Comparison of ENCODE assay signal across 8 cellular contexts in genomic region chr1:84433253-84434080, GRCh38. TPM values are rescaled to one million over a fixed set of nuclear protein-coding genes. Genes with fewer than 3 reads are reported as not detected.
DNase-seq lines count a peak whose midpoint lies in the region; ATAC-seq, FAIRE-seq and TF ChIP-seq lines count a peak whose summit lies in the region.

No MANE protein-coding gene starts in this region.

- RAD21 ChIA-PET in GM12878 (lab: Charles Lee; ENCODE audit: unreplicated experiment) = interaction anchor here (0.6 to 3.7 kb wide), 11 partner anchors 9 to 501 kb away, joined by 3 to 24 read pairs (median 3); partner anchors contain the start of gene PRKACB

- no peaks in the 10 kb centered on the region for H3K27me3 ChIP-seq in GM23338 (ENCODE audit: insufficient read depth)
- H3K27me3 ChIP-seq in GM12878 (replicated peaks in 1 of 2; ENCODE audit: control insufficient read depth in 2 of 2, insufficient read depth in 2 of 2, low read length in 1 of 2) = no peaks in the 10 kb centered on the region
- no peaks in the 10 kb centered on the region for H3K27me3 ChIP-seq in sigmoid colon

- H3K27ac ChIP-seq in GM23338 (ENCODE audit: low read depth) (no peak overlapping the region), GM12878 (ENCODE audit: control insufficient read depth, insufficient read depth) (no peak overlapping the region), sigmoid colon (no peak overlapping the region)

- TF ChIP-seq RAD21 in GM12878 (IDR thresholded peaks at IDR 0.05; ENCODE audit: insufficient read depth, low read depth, low read length) = peak; percentile 94

- H3K27me3 Mint-ChIP-seq in GM23338 (ENCODE audit: insufficient read depth, low read depth, poor library complexity) = no peaks in the 10 kb centered on the region

- H3F3A ChIP-seq in GM23338 (replicated peaks; ENCODE audit: low read depth) = no peaks in the 10 kb centered on the region

- no peak for FAIRE-seq in GM12878 (lab: Jason Lieb, UNC)

- DNase-seq in DMS79 treated with DMSO at 0.1 percent for 48 hours (lab: John Stamatoyannopoulos, UW) (peak; percentile 65), GM23338 (ENCODE audit: low spot score) (peak; percentile 81), NCI-H1105 (lab: John Stamatoyannopoulos, UW) (peak; percentile 67), SKM-1 treated with dmso at 0.1 percent for 144 hours (lab: John Stamatoyannopoulos, UW; ENCODE audit: unreplicated experiment) (peak; percentile 73), GM12878 (ENCODE audit: low read depth, low spot score) (peak; percentile 21), hypothalamus (lab: John Stamatoyannopoulos, UW) (peak in 31 of 51 donors; percentile 2 to 88 (median 24)), sigmoid colon (no peak)

- H3K4me3 Mint-ChIP-seq in GM23338 = no peak overlapping the region

- H3K79me2 ChIP-seq in GM23338 (replicated peaks; ENCODE audit: insufficient read depth) (no peaks in the 10 kb centered on the region), GM12878 (ENCODE audit: control insufficient read depth, insufficient read depth, low read length) (no peaks in the 10 kb centered on the region)

- no peaks in the 10 kb centered on the region for H3K9me3 ChIP-seq in GM12878 (replicated peaks; ENCODE audit: control insufficient read depth, insufficient read depth, low read length)
- peaks cover 0 to 4% (median 0%) of the 10 kb centered on the region in 4 donors for H3K9me3 ChIP-seq in sigmoid colon

- no peak overlapping the region for H2AFZ ChIP-seq in GM23338
- H2AFZ ChIP-seq in GM12878 (ENCODE audit: control insufficient read depth, low read depth, low read length) = peak overlapping the region; percentile 35; the same call in 1 of the 2 replicates

- H3K9me2 ChIP-seq in GM23338 (ENCODE audit: insufficient read depth) = no peaks in the 10 kb centered on the region

- H3K9ac ChIP-seq in GM12878 (ENCODE audit: control insufficient read depth, insufficient read depth, low read length) = no peak overlapping the region

- POLR2A ChIA-PET in GM12878 (lab: Charles Lee) = interaction anchor here (0.6 kb wide), 1 partner anchor 45 kb away, joined by 4 read pairs; no protein-coding TSS in a partner anchor

- H3K4me2 ChIP-seq in GM23338 (no peak overlapping the region), GM12878 (ENCODE audit: control insufficient read depth, insufficient read depth) (no peak overlapping the region)

- in situ Hi-C loops in GM12878 (cut with MboI) = loop anchor here (5.0 to 10.0 kb wide), 2 partner anchors 281 to 509 kb away; no protein-coding TSS in a partner anchor

- TF ChIP-seq EP300 in GM12878 (IDR thresholded peaks at IDR 0.05; ENCODE audit: borderline replicate concordance in 1 of 2, control insufficient read depth in 1 of 2, low read depth in 2 of 2, low read length in 2 of 2) (peak in 1 of 2 experiments; percentile 32; a peak in 1 of 4 replicates), sigmoid colon (IDR thresholded peaks at IDR 0.05) (no peak)

- no TSS peak for BruUV-seq in GM12878 (replicated peaks; lab: Mats Ljungman, UMichigan)

- H3K36me3 ChIP-seq in GM23338 (ENCODE audit: insufficient read depth) (no peaks in the 10 kb centered on the region), GM12878 (ENCODE audit: control insufficient read depth in 2 of 2, insufficient read depth in 2 of 2, low read length in 1 of 2) (no peaks in the 10 kb centered on the region), sigmoid colon (no peaks in the 10 kb centered on the region)

- 45% methylated on average over 11 of the region's 11 CpGs for WGBS in GM12878 (ENCODE audit: insufficient coverage, insufficient replicate concordance, low lambda C conversion rate, missing lambda C conversion rate)
- WGBS in sigmoid colon, 2 donors = 5 to 25% methylated on average over 11 of the region's 11 CpGs

- CTCF ChIA-PET in GM12878 (lab: Yijun Ruan, JAX) = interaction anchor here (0.5 to 5.9 kb wide), 26 partner anchors 9 to 874 kb away, joined by 3 to 33 read pairs (median 4); partner anchors contain the start of genes PRKACB and RPF1

- no peak overlapping the region for H3K4me3 ChIP-seq in GM23338
- no peak overlapping the region for H3K4me3 ChIP-seq in GM12878
- H3K4me3 ChIP-seq in sigmoid colon = peak overlapping the region in 3 of 4 donors; percentile 15 to 30 (median 19)

- H3K27ac Mint-ChIP-seq in GM23338 = no peak overlapping the region

- no peaks in the 10 kb centered on the region for H3K9me3 Mint-ChIP-seq in GM23338

- TF ChIP-seq CTCF in GM23338 (conservative IDR thresholded peaks at IDR 0.05; ENCODE audit: low read depth in 2 of 2) = peak; percentile 82 to 91
- TF ChIP-seq CTCF in GM12878 (IDR thresholded peaks at IDR 0.05 in 2 of 3, conservative IDR thresholded peaks at IDR 0.05 in 1 of 3; ENCODE audit: control insufficient read depth in 2 of 3, extremely low read depth in 1 of 3, insufficient read depth in 1 of 3, low read depth in 3 of 3, low read length in 3 of 3) = peak; percentile 60 to 82 (median 66)
- TF ChIP-seq CTCF in sigmoid colon (IDR thresholded peaks at IDR 0.05) = peak; percentile 47 to 78 (median 64)

- H4K20me1 ChIP-seq in GM23338 (replicated peaks; ENCODE audit: insufficient read depth) (no peaks in the 10 kb centered on the region), GM12878 (ENCODE audit: control insufficient read depth, insufficient read depth) (no peaks in the 10 kb centered on the region)

- H3K4me1 Mint-ChIP-seq in GM23338 = peaks cover 2% of the 10 kb centered on the region; the same call in 1 of the 3 replicates

- SMC1A ChIA-PET in GM12878 (lab: Charles Lee; ENCODE audit: uncharacterized antibody, unreplicated experiment) = interaction anchor here (0.6 to 2.9 kb wide), 20 partner anchors 9 to 501 kb away, joined by 3 to 18 read pairs (median 3); partner anchors contain the start of gene PRKACB

- H3K4me1 ChIP-seq in GM23338 (ENCODE audit: insufficient read depth) = peaks cover 9% of the 10 kb centered on the region; the same call in 1 of the 2 replicates
- H3K4me1 ChIP-seq in GM12878 (ENCODE audit: control insufficient read depth, insufficient read depth, low read length) = peaks cover 5% of the 10 kb centered on the region
- H3K4me1 ChIP-seq in sigmoid colon = peaks cover 0 to 12% (median 0%) of the 10 kb centered on the region in 4 donors

- ATAC-seq in GM23338 = peak; percentile 61
- peak; percentile 79 for ATAC-seq in GM12878
- no peak for ATAC-seq in HG02623 (IDR thresholded peaks at IDR 0.05; ENCODE audit: unreplicated experiment)

- no peaks in the 10 kb centered on the region; the same call in 2 of the 3 replicates for H3K36me3 Mint-ChIP-seq in GM23338 (ENCODE audit: low read depth)

- TF ChIP-seq POLR2A in GM12878 (IDR thresholded peaks at IDR 0.05; ENCODE audit: low read depth, low read length) (no peak), sigmoid colon (IDR thresholded peaks at IDR 0.05) (no peak)

- intact Hi-C loops in GM12878 (cut with micrococcal nuclease; ENCODE audit: unreplicated experiment) (loop anchor here (1.0 to 5.0 kb wide), 5 partner anchors 131 to 529 kb away; partner anchors contain the start of gene SAMD13), sigmoid colon (cut with DNase I) (loop anchor here (2.0 to 10.0 kb wide), 4 partner anchors 139 to 501 kb away; partner anchors contain the start of gene PRKACB)

TF ChIP-seq in GM23338, 12 proteins besides CTCF, POLR2A, EP300 and RAD21 (continues in another document):
- TF ChIP-seq NANOG (IDR thresholded peaks at IDR 0.05; ENCODE audit: borderline replicate concordance) = no peak

RNA-seq across cellular contexts. Expression of gene DNASE2B, which starts 35.2 kb away (rescaled TPM):
- not detected in 2 replicates for total RNA-seq in GM23338 (2014; rRNA removed; shearing (Covaris generic))
- polyA plus RNA-seq in GM23338 (2016; fragmentation: Nextera tagmentation; extraction: Ambion mirVana) (not detected in 2 replicates), GM12878 (2011; rRNA removed) (not detected in 2 replicates), GM12878 (2014; fragmentation: Illumina TruSeq; extraction: Trizol) (not detected in 2 replicates), GM12878 (2014; fragmentation: Nextera tagmentation; extraction: Ambion mirVana) (not detected), GM12878 (2014; rRNA removed) (not detected in 2 replicates), GM12878 (2016; fragmentation: Nextera tagmentation; extraction: Ambion mirVana) (not detected), sigmoid colon (under 1 TPM in 1 of 3 donors, not detected in 2; 0.38 TPM)
- total RNA-seq in GM12878 (2013; cell fraction: nucleolus; rRNA removed) = not detected in 2 replicates
- total RNA-seq in GM12878 (2014; rRNA removed) (not detected in 2 replicates), GM12878 (2014; rRNA removed; fragmentation: Illumina TruSeq; extraction: Trizol) (not detected in 2 replicates), GM12878 (2021) (not detected in 2 replicates), sigmoid colon (under 1 TPM in 1 of 4 donors, not detected in 3; 0.99 TPM)
- polyA plus RNA-seq in GM12878 (2011; ENCODE audit: low read depth) = not detected
- not detected in 2 replicates for polyA plus RNA-seq in GM12878 (2011; cell fraction: cytosol; rRNA removed)
- not detected in 2 replicates for polyA plus RNA-seq in GM12878 (2011; cell fraction: nucleus; rRNA removed)
- polyA plus RNA-seq in GM12878 (2012) = not detected in 2 replicates
- polyA minus RNA-seq in GM12878 (2011; rRNA and poly(A)+ RNA removed) = not detected in 2 replicates
- polyA minus RNA-seq in GM12878 (2011; cell fraction: cytosol; rRNA and poly(A)+ RNA removed) = not detected in 2 replicates
- not detected in 2 replicates for polyA minus RNA-seq in GM12878 (2011; cell fraction: nucleus; rRNA and poly(A)+ RNA removed)

RNA-seq across cellular contexts. Expression of gene RPF1, which starts 45.6 kb away (rescaled TPM):
- total RNA-seq in GM23338 (2014; rRNA removed; shearing (Covaris generic)) = 56.4 and 62.6 TPM in 2 replicates
- polyA plus RNA-seq in GM23338 (2016; fragmentation: Nextera tagmentation; extraction: Ambion mirVana) = 57.1 and 58.9 TPM in 2 replicates
- total RNA-seq in GM12878 (2013; cell fraction: nucleolus; rRNA removed) = 18.0 and 19.0 TPM in 2 replicates
- 59.8 and 60.1 TPM in 2 replicates for total RNA-seq in GM12878 (2014; rRNA removed)
- total RNA-seq in GM12878 (2014; rRNA removed; fragmentation: Illumina TruSeq; extraction: Trizol) = 72.2 and 78.9 TPM in 2 replicates
- total RNA-seq in GM12878 (2021) = 36.6 and 37.0 TPM in 2 replicates
- polyA plus RNA-seq in GM12878 (2011; ENCODE audit: low read depth) = 20.1 TPM
- polyA plus RNA-seq in GM12878 (2011; rRNA removed) = 48.4 and 66.7 TPM in 2 replicates
- 19.2 and 20.2 TPM in 2 replicates for polyA plus RNA-seq in GM12878 (2011; cell fraction: cytosol; rRNA removed)
- 14.7 and 18.0 TPM in 2 replicates for polyA plus RNA-seq in GM12878 (2011; cell fraction: nucleus; rRNA removed)
- 25.4 and 29.4 TPM in 2 replicates for polyA plus RNA-seq in GM12878 (2012)
- polyA plus RNA-seq in GM12878 (2014; fragmentation: Illumina TruSeq; extraction: Trizol) = 97.5 and 98.3 TPM in 2 replicates
- 10 to 100 TPM; 45.0 to 45.5 TPM for polyA plus RNA-seq in GM12878 (2014; fragmentation: Nextera tagmentation; extraction: Ambion mirVana)
- polyA plus RNA-seq in GM12878 (2014; rRNA removed) = 61.8 and 72.8 TPM in 2 replicates
- 10 to 100 TPM; 54.6 to 57.7 TPM for polyA plus RNA-seq in GM12878 (2016; fragmentation: Nextera tagmentation; extraction: Ambion mirVana)
- polyA minus RNA-seq in GM12878 (2011; rRNA and poly(A)+ RNA removed) = 8.2 and 11.8 TPM in 2 replicates
- polyA minus RNA-seq in GM12878 (2011; cell fraction: cytosol; rRNA and poly(A)+ RNA removed) = 4.8 and 7.4 TPM in 2 replicates
- polyA minus RNA-seq in GM12878 (2011; cell fraction: nucleus; rRNA and poly(A)+ RNA removed) = 5.1 and 7.6 TPM in 2 replicates
- 10 to 100 TPM; 30.7 to 66.5 (median 41.8) TPM for total RNA-seq in sigmoid colon
- 10 to 100 TPM; 38.4 to 48.1 (median 42.1) TPM for polyA plus RNA-seq in sigmoid colon

Comparison
In these comparisons a context has a peak if more than half of its experiments do, and no peak if none do; other contexts are left out.
1. H3K4me3 ChIP-seq: peak in sigmoid colon (3 of 4); none in GM23338 (single experiment) and GM12878 (single experiment).
2. Peak in every context shown above with its lines, with median percentiles within 50 percentile points of each other: CTCF ChIP-seq.